In the genomic region with DNA sequence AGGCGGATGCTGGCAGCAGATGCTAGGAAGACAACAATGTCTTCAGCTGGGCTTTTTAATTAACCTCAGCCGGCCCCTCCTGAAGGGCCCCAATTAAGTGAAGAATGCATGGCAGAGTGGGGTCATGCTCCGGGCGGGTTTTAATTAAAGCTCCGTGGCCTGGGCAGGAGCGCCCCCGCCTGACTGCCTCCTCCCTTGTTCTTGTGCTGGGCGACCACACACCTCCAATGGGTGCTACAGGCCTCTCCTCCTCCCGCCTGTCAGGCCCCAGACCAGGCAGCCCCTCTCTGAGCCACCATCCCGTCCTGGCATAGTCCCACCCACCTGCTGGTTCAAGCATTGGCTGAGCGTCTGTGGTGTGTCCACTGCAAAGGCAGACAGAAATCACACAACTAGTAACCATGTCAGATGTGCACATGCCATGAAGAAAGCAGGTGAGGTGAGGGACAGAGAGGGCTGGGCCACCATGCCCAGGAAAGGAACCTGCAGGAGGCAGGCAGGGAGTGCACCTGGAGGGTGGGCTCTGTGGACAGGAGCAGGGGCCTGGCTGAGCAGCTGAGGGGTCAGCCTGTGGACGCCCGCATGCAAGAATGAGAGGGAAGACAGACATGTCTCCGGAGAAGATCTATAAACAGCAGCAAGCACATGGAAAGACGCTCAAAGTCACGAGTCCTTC, we compare ENCODE assay signal across 12 cellular contexts. TPM values are rescaled to one million over a fixed set of nuclear protein-coding genes. Genes with fewer than 3 reads are reported as not detected.
DNase-seq lines count a peak whose midpoint lies in the region; FAIRE-seq and TF ChIP-seq lines count a peak whose summit lies in the region.
"Had no signal": no experiment of that assay in that cellular context is flagged by ENCODE, and none has a peak within 500 bp of the region (broad histone marks: within the 10 kb centered on the region; RNA-seq: fewer than 3 reads in every experiment).

No MANE protein-coding gene starts in this region.

- 37% methylated on average over 16 of the region's 16 CpGs; no CpG with 5 or more reads in 1 of the 2 experiments for WGBS in H1 (ENCODE audit: extremely low coverage in 1 of 2, insufficient coverage in 1 of 2, insufficient read length in 1 of 2, insufficient replicate concordance in 2 of 2, low coverage in 1 of 2, low lambda C conversion rate in 2 of 2, missing lambda C conversion rate in 1 of 2), 2 experiments
- WGBS in sigmoid colon, 2 donors = 27 to 41% methylated on average over 16 of the region's 16 CpGs

- intact Hi-C loops in activated CD4-positive, alpha-beta memory T cell treated with anti-CD3 and anti-CD28 coated beads for 36 hours (cut with micrococcal nuclease) = loop anchor here (5.0 kb wide), 1 partner anchor 72 kb away; no protein-coding TSS in a partner anchor
- intact Hi-C loops in sigmoid colon (cut with DNase I) (no loop called here), tibial artery (cut with DNase I; ENCODE audit: low total_unique reads) (no loop called here)

- no peak overlapping the region for H4K8ac ChIP-seq in H1 (ENCODE audit: extremely low read depth, insufficient read depth, low read length)

- no peak overlapping the region for H2AK5ac ChIP-seq in H1 (ENCODE audit: low read depth, low read length)

- no peak overlapping the region for H2BK15ac ChIP-seq in H1 (ENCODE audit: low read length)

- H3K14ac ChIP-seq in H1 (ENCODE audit: insufficient read length) = no peak overlapping the region

- H3K4me3 Mint-ChIP-seq in activated CD4-positive, alpha-beta memory T cell treated with anti-CD3 and anti-CD28 coated beads for 36 hours = no peak overlapping the region
- no peak overlapping the region for H3K4me3 Mint-ChIP-seq in activated CD4-positive, alpha-beta memory T cell treated with anti-CD3 and anti-CD28 coated beads, Interleukin-2, amount 10 ng/mL, durations not matched to agents 7 days and 5 days
- H3K4me3 Mint-ChIP-seq: memory B cell had no signal

- no peak overlapping the region for H2BK12ac ChIP-seq in H1 (ENCODE audit: low read depth, low read length)

- H3K4ac ChIP-seq in H1 (replicated peaks; ENCODE audit: insufficient read length, low read depth, low read length) = no peak overlapping the region

- no peaks in the 10 kb centered on the region for H3K79me2 ChIP-seq in H1 (ENCODE audit: control insufficient read depth in 1 of 2, insufficient read depth in 2 of 2, low read length in 2 of 2)

- TF ChIP-seq EP300 in H1 (IDR thresholded peaks at IDR 0.05; ENCODE audit: borderline replicate concordance in 1 of 2, low read depth in 2 of 2, low read length in 2 of 2) = no peak
- no peak for TF ChIP-seq EP300 in sigmoid colon (IDR thresholded peaks at IDR 0.05)

- H3K4me1 ChIP-seq in H1 (replicated peaks in 1 of 4; ENCODE audit: control insufficient read depth in 3 of 4, insufficient read depth in 4 of 4, low read length in 3 of 4) (peaks cover 0 to 14% (median 0%) of the 10 kb centered on the region in 4 experiments; a peak in 4 of 7 replicates), sigmoid colon (peaks cover 0 to 12% (median 0%) of the 10 kb centered on the region in 4 donors), tibial artery (peaks cover 0 to 4% (median 0%) of the 10 kb centered on the region in 4 donors)
- H3K4me1 ChIP-seq: SJSA1 had no signal

- no peaks in the 10 kb centered on the region for H3K9me3 Mint-ChIP-seq in activated CD4-positive, alpha-beta memory T cell treated with anti-CD3 and anti-CD28 coated beads for 36 hours
- H3K9me3 Mint-ChIP-seq in activated CD4-positive, alpha-beta memory T cell treated with anti-CD3 and anti-CD28 coated beads, Interleukin-2, amount 10 ng/mL, durations not matched to agents 7 days and 5 days = no peaks in the 10 kb centered on the region
- H3K9me3 Mint-ChIP-seq: memory B cell had no signal

- H3K56ac ChIP-seq in H1 (replicated peaks; ENCODE audit: insufficient read length, low read depth, low read length) = no peak overlapping the region

- no peak overlapping the region for H2AFZ ChIP-seq in H1 (ENCODE audit: low read length)

- peak; percentile 59 to 72 (median 66) for TF ChIP-seq CTCF in H1 (IDR thresholded peaks at IDR 0.05; ENCODE audit: control extremely low read depth in 1 of 3, insufficient read depth in 1 of 3, low read depth in 1 of 3, low read length in 3 of 3)
- TF ChIP-seq CTCF in sigmoid colon (IDR thresholded peaks at IDR 0.05) = no peak
- no peak for TF ChIP-seq CTCF in tibial artery (IDR thresholded peaks at IDR 0.05)

- no peaks in the 10 kb centered on the region for H3K79me1 ChIP-seq in H1 (ENCODE audit: low read depth, low read length)

- H3K4me1 Mint-ChIP-seq in activated CD4-positive, alpha-beta memory T cell treated with anti-CD3 and anti-CD28 coated beads for 36 hours (ENCODE audit: low read depth) = no peaks in the 10 kb centered on the region
- peaks cover 5% of the 10 kb centered on the region for H3K4me1 Mint-ChIP-seq in activated CD4-positive, alpha-beta memory T cell treated with anti-CD3 and anti-CD28 coated beads, Interleukin-2, amount 10 ng/mL, durations not matched to agents 7 days and 5 days

- H3K23me2 ChIP-seq in H1 (ENCODE audit: low read depth, low read length) = peaks cover 19% of the 10 kb centered on the region; the same call in 1 of the 2 replicates

- H3K9me3 ChIP-seq in H1 (ENCODE audit: insufficient read depth in 2 of 2, low read depth in 1 of 2, low read length in 1 of 2) (no peaks in the 10 kb centered on the region), sigmoid colon (no peaks in the 10 kb centered on the region), tibial artery (no peaks in the 10 kb centered on the region)
- H3K9me3 ChIP-seq: BLaER1 treated with 17β-estradiol and CSF1 and Interleukin-3, amounts not matched to agents 10 nM and 100 nM; SJSA1 had no signal

- peaks cover 2 to 27% of the 10 kb centered on the region in 2 experiments for H4K20me1 ChIP-seq in H1 (replicated peaks in 1 of 2; ENCODE audit: control insufficient read depth in 1 of 2, insufficient read depth in 2 of 2, low read length in 2 of 2)

- no peak overlapping the region for H2BK20ac ChIP-seq in H1 (ENCODE audit: low read length)

- H3K27me3 ChIP-seq in H1 (replicated peaks in 1 of 4; ENCODE audit: control insufficient read depth in 3 of 4, extremely low read depth in 1 of 4, insufficient read depth in 3 of 4, low read length in 3 of 4) (peaks cover 20 to 84% (median 81%) of the 10 kb centered on the region in 4 experiments), sigmoid colon (peaks cover 3 to 31% (median 7%) of the 10 kb centered on the region in 3 donors), tibial artery (peaks cover 0 to 18% of the 10 kb centered on the region in 2 donors)
- H3K27me3 ChIP-seq: BLaER1 treated with 17β-estradiol and CSF1 and Interleukin-3, amounts not matched to agents 10 nM and 100 nM; SJSA1 had no signal

- no peak overlapping the region for H2BK5ac ChIP-seq in H1 (ENCODE audit: low read depth, low read length)

- no peak overlapping the region for H2BK120ac ChIP-seq in H1 (replicated peaks; ENCODE audit: low read depth, low read length)

- no peak overlapping the region for H3K27ac Mint-ChIP-seq in activated CD4-positive, alpha-beta memory T cell treated with anti-CD3 and anti-CD28 coated beads for 36 hours
- H3K27ac Mint-ChIP-seq in activated CD4-positive, alpha-beta memory T cell treated with anti-CD3 and anti-CD28 coated beads, Interleukin-2, amount 10 ng/mL, durations not matched to agents 7 days and 5 days = no peak overlapping the region
- H3K27ac Mint-ChIP-seq: memory B cell had no signal

- H3K27me3 Mint-ChIP-seq in activated CD4-positive, alpha-beta memory T cell treated with anti-CD3 and anti-CD28 coated beads for 36 hours = no peaks in the 10 kb centered on the region
- H3K27me3 Mint-ChIP-seq in activated CD4-positive, alpha-beta memory T cell treated with anti-CD3 and anti-CD28 coated beads, Interleukin-2, amount 10 ng/mL, durations not matched to agents 7 days and 5 days = no peaks in the 10 kb centered on the region

- H3K23ac ChIP-seq in H1 (ENCODE audit: insufficient read length) = no peak overlapping the region

- FAIRE-seq in H1 (lab: Jason Lieb, UNC) = no peak
- FAIRE-seq: urothelium cell line had no signal

- H3K4me2 ChIP-seq in H1 (ENCODE audit: insufficient read depth in 1 of 2, low read depth in 2 of 2, low read length in 2 of 2) = 0 out of 4 replicates have a peak overlapping the region, but pooled peaks of 1 of the 2 experiments have one; percentile 19
- H3K4me2 ChIP-seq: BLaER1 treated with 17β-estradiol and CSF1 and Interleukin-3, amounts not matched to agents 10 nM and 100 nM had no signal

- POLR2A ChIA-PET in activated CD4-positive, alpha-beta memory T cell treated with anti-CD3 and anti-CD28 coated beads for 36 hours (lab: Charles Lee) = interaction anchor here (0.6 kb wide), 1 partner anchor 1730 kb away, joined by 3 read pairs; no protein-coding TSS in a partner anchor
- POLR2A ChIA-PET in activated CD4-positive, alpha-beta memory T cell treated with anti-CD3 and anti-CD28 coated beads, Interleukin-2, amount 10 ng/mL, durations not matched to agents 7 days and 5 days (lab: Charles Lee) = interaction anchor here (1.6 kb wide), 1 partner anchor 8 kb away, joined by 9 read pairs; no protein-coding TSS in a partner anchor
- POLR2A ChIA-PET in H1 (lab: Charles Lee; ENCODE audit: partially characterized antibody) = interaction anchor here (0.8 to 1.7 kb wide), 4 partner anchors 8 to 74 kb away, joined by 4 to 5 read pairs (median 5); a partner anchor contains a TSS

- TF ChIP-seq POLR2A in H1 (IDR thresholded peaks at IDR 0.05; ENCODE audit: control extremely low read depth in 1 of 2, low read depth in 2 of 2, low read length in 2 of 2) (no peak), sigmoid colon (IDR thresholded peaks at IDR 0.05) (no peak)

- H3K4me3 ChIP-seq in H1 (ENCODE audit: extremely low read depth in 1 of 4, insufficient read depth in 2 of 4, low read depth in 3 of 4, low read length in 4 of 4) (no peak overlapping the region), sigmoid colon (no peak overlapping the region), tibial artery (no peak overlapping the region)
- H3K4me3 ChIP-seq: BLaER1 treated with 17β-estradiol and CSF1 and Interleukin-3, amounts not matched to agents 10 nM and 100 nM; SJSA1 had no signal

- peak; percentile 27 for DNase-seq in activated CD4-positive, alpha-beta memory T cell treated with anti-CD3 and anti-CD28 coated beads for 36 hours
- no peak for DNase-seq in activated CD4-positive, alpha-beta memory T cell treated with anti-CD3 and anti-CD28 coated beads, Interleukin-2, amount 10 ng/mL, durations not matched to agents 7 days and 5 days
- DNase-seq in NCI-H69 (lab: John Stamatoyannopoulos, UW) = peak; percentile 90
- DNase-seq in H1 (ENCODE audit: low read depth in 1 of 2, low spot score in 2 of 2) = peak in 1 of 2 experiments; percentile 74
- peak; percentile 53 for DNase-seq in sigmoid colon
- DNase-seq in stimulated activated CD8-positive, alpha-beta memory T cell treated with anti-CD3 and anti-CD28 coated beads, Interleukin-4, amount 100 ng/mL, for 48 hours = no peak
- DNase-seq in KG1 (lab: John Stamatoyannopoulos, UW) = no peak
- no peak for DNase-seq in tibial artery

- H3K36me3 ChIP-seq in H1 (ENCODE audit: control insufficient read depth in 2 of 4, insufficient read depth in 4 of 4, low read length in 3 of 4) (no peaks in the 10 kb centered on the region), sigmoid colon (no peaks in the 10 kb centered on the region), tibial artery (no peaks in the 10 kb centered on the region)
- H3K36me3 ChIP-seq: BLaER1 treated with 17β-estradiol and CSF1 and Interleukin-3, amounts not matched to agents 10 nM and 100 nM; SJSA1 had no signal

- CTCF ChIA-PET in activated CD4-positive, alpha-beta memory T cell treated with anti-CD3 and anti-CD28 coated beads for 36 hours (lab: Charles Lee) = interaction anchor here (1.5 kb wide), 1 partner anchor 9 kb away, joined by 4 read pairs; a partner anchor contains a TSS
- CTCF ChIA-PET in activated CD4-positive, alpha-beta memory T cell treated with anti-CD3 and anti-CD28 coated beads, Interleukin-2, amount 10 ng/mL, durations not matched to agents 7 days and 5 days (lab: Charles Lee) = no interaction called here
- CTCF ChIA-PET in H1 (lab: Charles Lee; ENCODE audit: partially characterized antibody) = interaction anchor here (0.7 to 6.2 kb wide), 15 partner anchors 9 to 358 kb away, joined by 3 to 115 read pairs (median 5); a partner anchor contains a TSS

- no peaks in the 10 kb centered on the region for H3K36me3 Mint-ChIP-seq in activated CD4-positive, alpha-beta memory T cell treated with anti-CD3 and anti-CD28 coated beads for 36 hours
- no peaks in the 10 kb centered on the region for H3K36me3 Mint-ChIP-seq in activated CD4-positive, alpha-beta memory T cell treated with anti-CD3 and anti-CD28 coated beads, Interleukin-2, amount 10 ng/mL, durations not matched to agents 7 days and 5 days (ENCODE audit: low read depth)
- H3K36me3 Mint-ChIP-seq: memory B cell had no signal

- TF ChIP-seq RAD21 in H1 (IDR thresholded peaks at IDR 0.05 in 1 of 2, conservative IDR thresholded peaks at IDR 0.05 in 1 of 2; ENCODE audit: low read depth in 2 of 2, low read length in 2 of 2) = peak; percentile 82

- no peak overlapping the region for H3K27ac ChIP-seq in H1 (ENCODE audit: low read depth, low read length)
- H3K27ac ChIP-seq in sigmoid colon = no peak overlapping the region
- no peak overlapping the region for H3K27ac ChIP-seq in tibial artery
- H3K27ac ChIP-seq: BLaER1 treated with 17β-estradiol and CSF1 and Interleukin-3, amounts not matched to agents 10 nM and 100 nM; SJSA1 had no signal

- no peak overlapping the region for H4K5ac ChIP-seq in H1 (ENCODE audit: insufficient read length, low read depth, low read length)

- H4K91ac ChIP-seq in H1 (replicated peaks; ENCODE audit: insufficient read length, low read length) = no peak overlapping the region

- no peak overlapping the region for H3K18ac ChIP-seq in H1 (ENCODE audit: extremely low read depth, low read length)

- no peak overlapping the region for H3K9ac ChIP-seq in H1 (replicated peaks in 1 of 4; ENCODE audit: extremely low read depth in 1 of 4, low read depth in 3 of 4, low read length in 3 of 4)
- H3K9ac ChIP-seq: BLaER1 treated with 17β-estradiol and CSF1 and Interleukin-3, amounts not matched to agents 10 nM and 100 nM had no signal

RNA-seq across cellular contexts. Expression of a gene that starts 8.5 kb away (rescaled TPM):
- total RNA-seq in activated CD4-positive, alpha-beta memory T cell treated with anti-CD3 and anti-CD28 coated beads for 36 hours = 100 to 1,000 TPM; 346 to 355 TPM
- total RNA-seq in activated CD4-positive, alpha-beta memory T cell treated with anti-CD3 and anti-CD28 coated beads, Interleukin-2, amount 10 ng/mL, durations not matched to agents 7 days and 5 days = 100 to 1,000 TPM; 368 to 376 TPM
- 265 and 267 TPM in 2 replicates for total RNA-seq in H1 (2021; fragmentation: NEBNext Ultra II Directional; extraction: Animal tissue kit (Norgen Biotek cat#: 25700))
- 471 and 606 TPM in 2 replicates for polyA plus RNA-seq in H1 (2011; rRNA removed)
- polyA plus RNA-seq in H1 (2011; cell fraction: cytosol; rRNA removed) = 441 TPM
- 308 TPM for polyA plus RNA-seq in H1 (2011; cell fraction: nucleus; rRNA removed)
- 315 to 344 TPM (median 336 TPM) in 4 replicates for polyA plus RNA-seq in H1 (2012, experiment 1 of 2)
- polyA plus RNA-seq in H1 (2012, experiment 2 of 2) = 366 TPM
- polyA plus RNA-seq in H1 (2013, experiment 1 of 2) = 193 TPM
- 197 TPM for polyA plus RNA-seq in H1 (2013, experiment 2 of 2)
- 359 and 424 TPM in 2 replicates for polyA minus RNA-seq in H1 (2011; rRNA and poly(A)+ RNA removed)
- 253 TPM for polyA minus RNA-seq in H1 (2011; cell fraction: cytosol; rRNA and poly(A)+ RNA removed)
- 129 TPM for polyA minus RNA-seq in H1 (2011; cell fraction: nucleus; rRNA and poly(A)+ RNA removed)
- 100 to 1,000 TPM; 212 to 250 (median 225) TPM for total RNA-seq in sigmoid colon
- polyA plus RNA-seq in sigmoid colon = 100 to 1,000 TPM; 345 to 482 (median 479) TPM

RNA-seq across cellular contexts. Expression of a gene that starts 29.1 kb away (rescaled TPM):
- total RNA-seq in activated CD4-positive, alpha-beta memory T cell treated with anti-CD3 and anti-CD28 coated beads for 36 hours = 10 to 100 TPM; 21.9 to 22.1 TPM
- total RNA-seq in activated CD4-positive, alpha-beta memory T cell treated with anti-CD3 and anti-CD28 coated beads, Interleukin-2, amount 10 ng/mL, durations not matched to agents 7 days and 5 days = 10 to 100 TPM; 17.8 to 18.9 TPM
- total RNA-seq in H1 (2021; fragmentation: NEBNext Ultra II Directional; extraction: Animal tissue kit (Norgen Biotek cat#: 25700)) = 19.9 and 22.5 TPM in 2 replicates
- polyA plus RNA-seq in H1 (2011; rRNA removed) (18.6 and 28.5 TPM in 2 replicates), sigmoid colon (10 to 100 TPM in 1 of 3 donors, 1 to 10 TPM in 2; 8.8 to 17.9 (median 9.0) TPM)
- 23.7 TPM for polyA plus RNA-seq in H1 (2011; cell fraction: cytosol; rRNA removed)
- 41.3 TPM for polyA plus RNA-seq in H1 (2011; cell fraction: nucleus; rRNA removed)
- polyA plus RNA-seq in H1 (2012, experiment 1 of 2) = 15.0 to 30.9 TPM (median 25.2 TPM) in 4 replicates
- polyA plus RNA-seq in H1 (2012, experiment 2 of 2) = 17.1 TPM
- 26.2 TPM for polyA plus RNA-seq in H1 (2013, experiment 1 of 2)
- polyA plus RNA-seq in H1 (2013, experiment 2 of 2) = 25.8 TPM
- 1.3 and 1.4 TPM in 2 replicates for polyA minus RNA-seq in H1 (2011; rRNA and poly(A)+ RNA removed)
- polyA minus RNA-seq in H1 (2011; cell fraction: cytosol; rRNA and poly(A)+ RNA removed) = 4.6 TPM
- polyA minus RNA-seq in H1 (2011; cell fraction: nucleus; rRNA and poly(A)+ RNA removed) = 5.5 TPM
- total RNA-seq in sigmoid colon = 10 to 100 TPM in 3 of 4 donors, 1 to 10 TPM in 1; 7.8 to 18.1 (median 13.0) TPM

RNA-seq across cellular contexts. Expression of a gene that starts 35.1 kb away (rescaled TPM):
- total RNA-seq in activated CD4-positive, alpha-beta memory T cell treated with anti-CD3 and anti-CD28 coated beads for 36 hours = 10 to 100 TPM; 51.1 to 52.7 TPM
- 10 to 100 TPM; 43.1 to 43.9 TPM for total RNA-seq in activated CD4-positive, alpha-beta memory T cell treated with anti-CD3 and anti-CD28 coated beads, Interleukin-2, amount 10 ng/mL, durations not matched to agents 7 days and 5 days
- 59.0 and 62.7 TPM in 2 replicates for total RNA-seq in H1 (2021; fragmentation: NEBNext Ultra II Directional; extraction: Animal tissue kit (Norgen Biotek cat#: 25700))
- polyA plus RNA-seq in H1 (2011; rRNA removed) (244 and 249 TPM in 2 replicates), sigmoid colon (10 to 100 TPM; 53.5 to 77.4 (median 58.0) TPM)
- 186 TPM for polyA plus RNA-seq in H1 (2011; cell fraction: cytosol; rRNA removed)
- 157 TPM for polyA plus RNA-seq in H1 (2011; cell fraction: nucleus; rRNA removed)
- polyA plus RNA-seq in H1 (2012, experiment 1 of 2) = 31.0 to 91.5 TPM (median 85.9 TPM) in 4 replicates
- polyA plus RNA-seq in H1 (2012, experiment 2 of 2) = 110 TPM
- polyA plus RNA-seq in H1 (2013, experiment 1 of 2) = 72.3 TPM
- polyA plus RNA-seq in H1 (2013, experiment 2 of 2) = 69.2 TPM
- 30.6 and 36.8 TPM in 2 replicates for polyA minus RNA-seq in H1 (2011; rRNA and poly(A)+ RNA removed)
- polyA minus RNA-seq in H1 (2011; cell fraction: cytosol; rRNA and poly(A)+ RNA removed) = 38.5 TPM
- polyA minus RNA-seq in H1 (2011; cell fraction: nucleus; rRNA and poly(A)+ RNA removed) = 46.7 TPM
- total RNA-seq in sigmoid colon = 10 to 100 TPM; 62.0 to 90.6 (median 79.3) TPM

Comparison
In these comparisons a context has a peak if more than half of its experiments do, and no peak if none do; other contexts are left out.
1. DNase-seq: peak in activated CD4-positive, alpha-beta memory T cell treated with anti-CD3 and anti-CD28 coated beads for 36 hours (single experiment), NCI-H69 (single experiment) and sigmoid colon (single experiment); none in activated CD4-positive, alpha-beta memory T cell treated with anti-CD3 and anti-CD28 coated beads, Interleukin-2, amount 10 ng/mL, durations not matched to agents 7 days and 5 days (single experiment), stimulated activated CD8-positive, alpha-beta memory T cell treated with anti-CD3 and anti-CD28 coated beads, Interleukin-4, amount 100 ng/mL, for 48 hours (single experiment), KG1 (single experiment) and tibial artery (0 of 2).
2. CTCF ChIP-seq: peak in H1 (3 of 3); none in sigmoid colon (0 of 4) and tibial artery (0 of 2).